1 cellular context compared by ENCODE assay signal in the genomic region with DNA sequence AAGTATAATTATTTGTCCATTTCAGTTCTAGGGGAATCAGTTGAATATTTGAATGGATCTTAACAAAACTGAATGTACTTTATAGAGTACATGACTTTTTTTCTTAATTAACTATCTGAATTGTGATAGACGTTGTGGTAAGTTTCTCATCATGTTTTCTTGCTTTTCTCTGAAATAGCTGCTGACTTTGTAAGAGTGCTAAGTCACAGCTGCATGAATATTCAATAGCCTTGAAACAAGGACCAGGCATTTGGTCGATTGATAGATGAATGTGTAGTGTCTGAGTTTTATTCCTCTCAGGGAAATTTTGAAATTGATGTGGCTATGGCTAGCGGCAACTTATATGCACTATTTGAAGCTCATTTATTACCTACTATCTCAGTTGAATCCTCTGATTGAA.
TF ChIP-seq lines count a peak whose summit lies in the region.

No MANE protein-coding gene starts in this region.

TF ChIP-seq in GM23338, 12 proteins besides CTCF, POLR2A, EP300 and RAD21 (continued from another document):
- TF ChIP-seq, protein P1, sequence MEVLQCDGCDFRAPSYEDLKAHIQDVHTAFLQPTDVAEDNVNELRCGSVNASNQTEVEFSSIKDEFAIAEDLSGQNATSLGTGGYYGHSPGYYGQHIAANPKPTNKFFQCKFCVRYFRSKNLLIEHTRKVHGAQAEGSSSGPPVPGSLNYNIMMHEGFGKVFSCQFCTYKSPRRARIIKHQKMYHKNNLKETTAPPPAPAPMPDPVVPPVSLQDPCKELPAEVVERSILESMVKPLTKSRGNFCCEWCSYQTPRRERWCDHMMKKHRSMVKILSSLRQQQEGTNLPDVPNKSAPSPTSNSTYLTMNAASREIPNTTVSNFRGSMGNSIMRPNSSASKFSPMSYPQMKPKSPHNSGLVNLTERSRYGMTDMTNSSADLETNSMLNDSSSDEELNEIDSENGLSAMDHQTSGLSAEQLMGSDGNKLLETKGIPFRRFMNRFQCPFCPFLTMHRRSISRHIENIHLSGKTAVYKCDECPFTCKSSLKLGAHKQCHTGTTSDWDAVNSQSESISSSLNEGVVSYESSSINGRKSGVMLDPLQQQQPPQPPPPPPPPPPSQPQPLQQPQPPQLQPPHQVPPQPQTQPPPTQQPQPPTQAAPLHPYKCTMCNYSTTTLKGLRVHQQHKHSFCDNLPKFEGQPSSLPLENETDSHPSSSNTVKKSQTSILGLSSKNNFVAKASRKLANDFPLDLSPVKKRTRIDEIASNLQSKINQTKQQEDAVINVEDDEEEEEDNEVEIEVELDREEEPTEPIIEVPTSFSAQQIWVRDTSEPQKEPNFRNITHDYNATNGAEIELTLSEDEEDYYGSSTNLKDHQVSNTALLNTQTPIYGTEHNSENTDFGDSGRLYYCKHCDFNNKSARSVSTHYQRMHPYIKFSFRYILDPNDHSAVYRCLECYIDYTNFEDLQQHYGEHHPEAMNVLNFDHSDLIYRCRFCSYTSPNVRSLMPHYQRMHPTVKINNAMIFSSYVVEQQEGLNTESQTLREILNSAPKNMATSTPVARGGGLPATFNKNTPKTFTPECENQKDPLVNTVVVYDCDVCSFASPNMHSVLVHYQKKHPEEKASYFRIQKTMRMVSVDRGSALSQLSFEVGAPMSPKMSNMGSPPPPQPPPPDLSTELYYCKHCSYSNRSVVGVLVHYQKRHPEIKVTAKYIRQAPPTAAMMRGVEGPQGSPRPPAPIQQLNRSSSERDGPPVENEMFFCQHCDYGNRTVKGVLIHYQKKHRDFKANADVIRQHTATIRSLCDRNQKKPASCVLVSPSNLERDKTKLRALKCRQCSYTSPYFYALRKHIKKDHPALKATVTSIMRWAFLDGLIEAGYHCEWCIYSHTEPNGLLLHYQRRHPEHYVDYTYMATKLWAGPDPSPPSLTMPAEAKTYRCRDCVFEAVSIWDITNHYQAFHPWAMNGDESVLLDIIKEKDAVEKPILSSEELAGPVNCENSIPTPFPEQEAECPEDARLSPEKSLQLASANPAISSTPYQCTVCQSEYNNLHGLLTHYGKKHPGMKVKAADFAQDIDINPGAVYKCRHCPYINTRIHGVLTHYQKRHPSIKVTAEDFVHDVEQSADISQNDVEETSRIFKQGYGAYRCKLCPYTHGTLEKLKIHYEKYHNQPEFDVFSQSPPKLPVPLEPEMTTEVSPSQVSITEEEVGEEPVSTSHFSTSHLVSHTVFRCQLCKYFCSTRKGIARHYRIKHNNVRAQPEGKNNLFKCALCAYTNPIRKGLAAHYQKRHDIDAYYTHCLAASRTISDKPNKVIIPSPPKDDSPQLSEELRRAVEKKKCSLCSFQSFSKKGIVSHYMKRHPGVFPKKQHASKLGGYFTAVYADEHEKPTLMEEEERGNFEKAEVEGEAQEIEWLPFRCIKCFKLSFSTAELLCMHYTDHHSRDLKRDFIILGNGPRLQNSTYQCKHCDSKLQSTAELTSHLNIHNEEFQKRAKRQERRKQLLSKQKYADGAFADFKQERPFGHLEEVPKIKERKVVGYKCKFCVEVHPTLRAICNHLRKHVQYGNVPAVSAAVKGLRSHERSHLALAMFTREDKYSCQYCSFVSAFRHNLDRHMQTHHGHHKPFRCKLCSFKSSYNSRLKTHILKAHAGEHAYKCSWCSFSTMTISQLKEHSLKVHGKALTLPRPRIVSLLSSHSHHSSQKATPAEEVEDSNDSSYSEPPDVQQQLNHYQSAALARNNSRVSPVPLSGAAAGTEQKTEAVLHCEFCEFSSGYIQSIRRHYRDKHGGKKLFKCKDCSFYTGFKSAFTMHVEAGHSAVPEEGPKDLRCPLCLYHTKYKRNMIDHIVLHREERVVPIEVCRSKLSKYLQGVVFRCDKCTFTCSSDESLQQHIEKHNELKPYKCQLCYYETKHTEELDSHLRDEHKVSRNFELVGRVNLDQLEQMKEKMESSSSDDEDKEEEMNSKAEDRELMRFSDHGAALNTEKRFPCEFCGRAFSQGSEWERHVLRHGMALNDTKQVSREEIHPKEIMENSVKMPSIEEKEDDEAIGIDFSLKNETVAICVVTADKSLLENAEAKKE (CRISPR knock-in tag; IDR thresholded peaks at IDR 0.05), result no peak
- TF ChIP-seq ZNF331 (CRISPR knock-in tag; IDR thresholded peaks at IDR 0.05; ENCODE audit: low read depth), result no peak
- TF ChIP-seq NANOG (IDR thresholded peaks at IDR 0.05; ENCODE audit: borderline replicate concordance), result no peak
- TF ChIP-seq POLR2AphosphoS5 (IDR thresholded peaks at IDR 0.05; ENCODE audit: low read depth), result no peak
- TF ChIP-seq CREB1 (CRISPR knock-in tag; IDR thresholded peaks at IDR 0.05; ENCODE audit: low read depth), result no peak
TF ChIP-seq in GM23338: peak in this region for 0.
